Comparison of ENCODE assay signal across 8 cellular contexts in genomic region chr10:18140957-18141888, GRCh38. TPM values are rescaled to one million over a fixed set of nuclear protein-coding genes. Genes with fewer than 3 reads are reported as not detected.
DNase-seq lines count a peak whose midpoint lies in the region; ATAC-seq and TF ChIP-seq lines count a peak whose summit lies in the region.

No MANE protein-coding gene starts in this region.

- no peak for DNase-seq in stimulated activated naive CD8-positive, alpha-beta T cell treated with anti-CD3 and anti-CD28 coated beads, Interleukin-15, Interleukin-2, amounts not matched to agents 100 U/mL and 50 U/mL, for 24 hours
- DNase-seq in esophagus squamous epithelium (lab: John Stamatoyannopoulos, UW) (no peak), immature natural killer cell (no peak), NCI-H345 treated with DMSO at 0.1 percent for 48 hours (lab: John Stamatoyannopoulos, UW; ENCODE audit: unreplicated experiment) (no peak), GF-D8 (lab: John Stamatoyannopoulos, UW) (no peak)
- no peak for DNase-seq in effector CD4-positive, alpha-beta T cell

- no peaks in the 10 kb centered on the region for H3K9me3 Mint-ChIP-seq in stimulated activated naive CD8-positive, alpha-beta T cell treated with anti-CD3 and anti-CD28 coated beads, Interleukin-15, Interleukin-2, amounts not matched to agents 100 ng/mL and 50 ng/mL, for 24 hours
- H3K9me3 Mint-ChIP-seq in immature natural killer cell, result peaks cover 0 to 3% (median 0%) of the 10 kb centered on the region in 6 donors

- peaks cover 0 to 33% (median 3%) of the 10 kb centered on the region in 4 donors for H3K27me3 ChIP-seq in esophagus squamous epithelium
- H3K27me3 ChIP-seq in muscle layer of duodenum (ENCODE audit: low read depth, low read length), result peaks cover 6% of the 10 kb centered on the region

- TF ChIP-seq POLR2A in esophagus squamous epithelium (IDR thresholded peaks at IDR 0.05), result no peak

- peak overlapping the region; percentile 12 for H3K4me3 Mint-ChIP-seq in stimulated activated naive CD8-positive, alpha-beta T cell treated with anti-CD3 and anti-CD28 coated beads, Interleukin-15, Interleukin-2, amounts not matched to agents 100 ng/mL and 50 ng/mL, for 24 hours
- H3K4me3 Mint-ChIP-seq in immature natural killer cell, result peak overlapping the region in 1 of 5 donors; percentile 23

- H3K27me3 Mint-ChIP-seq in stimulated activated naive CD8-positive, alpha-beta T cell treated with anti-CD3 and anti-CD28 coated beads, Interleukin-15, Interleukin-2, amounts not matched to agents 100 ng/mL and 50 ng/mL, for 24 hours, result peaks cover 40% of the 10 kb centered on the region
- peaks cover 4 to 13% (median 12%) of the 10 kb centered on the region in 3 donors for H3K27me3 Mint-ChIP-seq in immature natural killer cell (ENCODE audit: low read depth in 3 of 3)

- H3K9me3 ChIP-seq in esophagus squamous epithelium (no peaks in the 10 kb centered on the region), muscle layer of duodenum (ENCODE audit: control insufficient read depth in 1 of 2, low read length in 2 of 2) (no peaks in the 10 kb centered on the region)

- H3K27ac ChIP-seq in esophagus squamous epithelium (peak overlapping the region; percentile 74 to 91 (median 88)), muscle layer of duodenum (ENCODE audit: low read length) (peak overlapping the region; percentile 86)

- H3K36me3 ChIP-seq in esophagus squamous epithelium (no peaks in the 10 kb centered on the region), muscle layer of duodenum (ENCODE audit: control insufficient read depth in 1 of 2, insufficient read depth in 2 of 2, low read length in 2 of 2) (no peaks in the 10 kb centered on the region)

- ATAC-seq in stimulated activated naive CD8-positive, alpha-beta T cell treated with anti-CD3 and anti-CD28 coated beads, Interleukin-15, Interleukin-2, amounts not matched to agents 100 U/mL and 50 U/mL, for 24 hours, result no peak

- H3K4me3 ChIP-seq in esophagus squamous epithelium (peak overlapping the region; percentile 40 to 77 (median 60)), muscle layer of duodenum (ENCODE audit: low read depth in 1 of 2, low read length in 2 of 2) (peak overlapping the region; percentile 76 to 86)

- H3K4me1 Mint-ChIP-seq in stimulated activated naive CD8-positive, alpha-beta T cell treated with anti-CD3 and anti-CD28 coated beads, Interleukin-15, Interleukin-2, amounts not matched to agents 100 ng/mL and 50 ng/mL, for 24 hours (ENCODE audit: low read depth), result peaks cover 6% of the 10 kb centered on the region
- peaks cover 0 to 3% of the 10 kb centered on the region in 2 donors for H3K4me1 Mint-ChIP-seq in immature natural killer cell

- 12 to 15% methylated on average over 19 to 24 of the region's 41 CpGs for WGBS in esophagus squamous epithelium, 2 donors

- intact Hi-C loops in esophagus squamous epithelium (cut with DNase I), result no loop called here

- no peak overlapping the region for H3K27ac Mint-ChIP-seq in stimulated activated naive CD8-positive, alpha-beta T cell treated with anti-CD3 and anti-CD28 coated beads, Interleukin-15, Interleukin-2, amounts not matched to agents 100 ng/mL and 50 ng/mL, for 24 hours
- no peak overlapping the region for H3K27ac Mint-ChIP-seq in immature natural killer cell

- H3K4me1 ChIP-seq in esophagus squamous epithelium (peaks cover 7 to 21% (median 8%) of the 10 kb centered on the region in 3 donors), muscle layer of duodenum (ENCODE audit: control insufficient read depth in 1 of 2, insufficient read depth in 2 of 2, low read length in 2 of 2) (peaks cover 0 to 26% of the 10 kb centered on the region in 2 donors)

- no peak for TF ChIP-seq CTCF in esophagus squamous epithelium (IDR thresholded peaks at IDR 0.05)

- no peaks in the 10 kb centered on the region for H3K36me3 Mint-ChIP-seq in stimulated activated naive CD8-positive, alpha-beta T cell treated with anti-CD3 and anti-CD28 coated beads, Interleukin-15, Interleukin-2, amounts not matched to agents 100 ng/mL and 50 ng/mL, for 24 hours (ENCODE audit: low read depth)
- no peaks in the 10 kb centered on the region for H3K36me3 Mint-ChIP-seq in immature natural killer cell

RNA-seq across cellular contexts. Expression of gene CACNB2, which starts 1.0 kb away (rescaled TPM):
- 10 to 100 TPM in 1 of 4 donors, 1 to 10 TPM in 2, under 1 TPM in 1; 0.91 to 37.0 (median 5.7) TPM for total RNA-seq in esophagus squamous epithelium
- polyA plus RNA-seq in immature natural killer cell, result under 1 TPM in 1 of 3 donors, not detected in 2; 0.21 TPM
